1 cellular context compared by ENCODE assay signal in genomic region chr18:24633121-24633520, GRCh38.
TF ChIP-seq lines count a peak whose summit lies in the region.

No MANE protein-coding gene starts in this region.

TF ChIP-seq in SK-N-SH, 30 proteins besides CTCF, POLR2A, EP300 and RAD21 (continued from another document):
- TF ChIP-seq MAX (IDR thresholded peaks at IDR 0.05; ENCODE audit: low read depth) (no peak), NFIC (IDR thresholded peaks at IDR 0.05; ENCODE audit: borderline replicate concordance) (no peak), USF2 (IDR thresholded peaks at IDR 0.05; ENCODE audit: borderline replicate concordance, low read depth, low read length) (no peak), TEAD4 (IDR thresholded peaks at IDR 0.05; ENCODE audit: borderline replicate concordance, insufficient read depth) (no peak), GABPA (IDR thresholded peaks at IDR 0.05; ENCODE audit: low read depth) (no peak), FOXJ3 (CRISPR knock-in tag; IDR thresholded peaks at IDR 0.05) (no peak), RCOR1 (IDR thresholded peaks at IDR 0.05; ENCODE audit: low read length) (no peak), FOXM1 (IDR thresholded peaks at IDR 0.05; ENCODE audit: low read depth) (no peak)
